In the genomic region with DNA sequence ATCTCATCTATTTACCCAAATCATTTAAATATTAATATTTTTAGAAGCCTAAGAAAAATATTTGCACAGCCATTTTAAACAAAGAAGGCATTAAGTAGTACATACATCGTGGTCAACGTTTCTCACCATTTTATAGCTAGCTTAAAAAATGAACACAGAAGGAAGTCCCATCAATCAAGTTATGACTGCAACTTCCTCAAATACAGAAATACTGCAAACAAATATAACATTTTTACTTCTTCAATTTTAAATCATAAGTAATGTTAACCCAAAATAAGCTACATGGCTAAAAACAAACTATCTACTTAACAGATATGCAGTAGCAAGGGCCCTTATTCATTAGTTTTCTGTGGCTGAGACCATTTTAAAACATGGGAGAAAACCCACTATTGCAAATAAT, we compare ENCODE assay signal across 16 cellular contexts. TPM values are rescaled to one million over a fixed set of nuclear protein-coding genes. Genes with fewer than 3 reads are reported as not detected.
A peak's percentile ranks its signal among the peaks of the same experiment; 100 is the strongest.
DNase-seq lines count a peak whose midpoint lies in the region; ATAC-seq, FAIRE-seq and TF ChIP-seq lines count a peak whose summit lies in the region.
"Had no signal": no experiment of that assay in that cellular context is flagged by ENCODE, and none has a peak within 500 bp of the region (broad histone marks: within the 10 kb centered on the region; RNA-seq: fewer than 3 reads in every experiment).

No MANE protein-coding gene starts in this region.

- no peaks in the 10 kb centered on the region for H4K20me1 ChIP-seq in OCI-LY7 (ENCODE audit: insufficient read depth, low read length)

- H3K4me2 ChIP-seq in OCI-LY7 (ENCODE audit: low read length): peak overlapping the region; percentile 65

- POLR2A ChIA-PET in OCI-LY7 (lab: Charles Lee): interaction anchor here (0.5 to 3.5 kb wide), 10 partner anchors 8 to 1684 kb away, joined by 3 to 25 read pairs (median 4); no protein-coding TSS in a partner anchor

- peak overlapping the region; percentile 16 for H3K27ac Mint-ChIP-seq in mesothelial cell of epicardium
- H3K27ac Mint-ChIP-seq: activated CD8-positive, alpha-beta memory T cell treated with anti-CD3 and anti-CD28 coated beads, Interleukin-2, amount 10 ng/mL, durations not matched to agents 7 days and 5 days; activated naive CD8-positive, alpha-beta T cell had no signal

- peak overlapping the region; percentile 52 for H3K27ac ChIP-seq in OCI-LY7 (ENCODE audit: low read depth, low read length, poor library complexity, severe bottlenecking)

- intact Hi-C loops in OCI-LY7 (cut with micrococcal nuclease; ENCODE audit: unreplicated experiment): no loop called here

- H3K9me3 Mint-ChIP-seq in mesothelial cell of epicardium: no peaks in the 10 kb centered on the region
- H3K9me3 Mint-ChIP-seq: CD4-positive, alpha-beta memory T cell had no signal

- peak; percentile 54 for ATAC-seq in HG03354 (IDR thresholded peaks at IDR 0.05; ENCODE audit: poor library complexity, severe bottlenecking, unreplicated experiment)
- ATAC-seq in HG02678 (IDR thresholded peaks at IDR 0.05; ENCODE audit: unreplicated experiment): no peak
- ATAC-seq: activated CD8-positive, alpha-beta memory T cell treated with anti-CD3 and anti-CD28 coated beads, Interleukin-2, amount 10 ng/mL, durations not matched to agents 7 days and 5 days had no signal

- H3K4me3 ChIP-seq in GM12865 (ENCODE audit: low read depth, low read length) (peak overlapping the region; percentile 36), OCI-LY7 (ENCODE audit: low read depth, low read length, poor library complexity, severe bottlenecking) (peak overlapping the region; percentile 11)
- H3K4me3 ChIP-seq: lung had no signal

- BruUV-seq in OCI-LY7 (replicated peaks; lab: Mats Ljungman, UMichigan): no TSS peak

- DNase-seq in GM12865 (ENCODE audit: low read depth) (peak; percentile 59), OCI-LY7 (ENCODE audit: low spot score) (peak; percentile 45), mesothelial cell of epicardium (ENCODE audit: low spot score in 2 of 2, unreplicated experiment in 2 of 2) (no peak), H54 (ENCODE audit: insufficient read length, low spot score) (no peak), NCI-H2029 (lab: John Stamatoyannopoulos, UW) (no peak)
- no peak for DNase-seq in activated T-cell treated with anti-CD3 and anti-CD28 coated beads, Interleukin-2, amount 50 U/mL, for 48 hours
- DNase-seq: activated CD8-positive, alpha-beta memory T cell treated with anti-CD3 and anti-CD28 coated beads, Interleukin-2, amount 10 ng/mL, durations not matched to agents 7 days and 5 days; CD4-positive, alpha-beta memory T cell; erythroblast; H7; nucleus accumbens; RPMI8226 had no signal

- no peak for FAIRE-seq in H54 (lab: Jason Lieb, UNC)

- peaks cover 12% of the 10 kb centered on the region for H3K4me1 Mint-ChIP-seq in mesothelial cell of epicardium

- no peaks in the 10 kb centered on the region for H3K36me3 Mint-ChIP-seq in mesothelial cell of epicardium

- H3K79me2 ChIP-seq in OCI-LY7 (ENCODE audit: insufficient read depth, low read depth, low read length): peaks cover 32% of the 10 kb centered on the region; the same call in 1 of the 2 replicates

- no peaks in the 10 kb centered on the region for H3K27me3 Mint-ChIP-seq in mesothelial cell of epicardium (ENCODE audit: low read depth)
- H3K27me3 Mint-ChIP-seq: activated CD8-positive, alpha-beta memory T cell treated with anti-CD3 and anti-CD28 coated beads, Interleukin-2, amount 10 ng/mL, durations not matched to agents 7 days and 5 days; activated naive CD8-positive, alpha-beta T cell; CD4-positive, alpha-beta memory T cell had no signal

- H3K4me1 ChIP-seq in OCI-LY7 (ENCODE audit: insufficient read depth, low read length, poor library complexity, severe bottlenecking): peaks cover 46% of the 10 kb centered on the region

- TF ChIP-seq CTCF in GM12865 (IDR thresholded peaks at IDR 0.05; ENCODE audit: insufficient read depth, low read depth, low read length, missing control alignments) (no peak), OCI-LY7 (conservative IDR thresholded peaks at IDR 0.05; ENCODE audit: low read length) (no peak), mesothelial cell of epicardium (IDR thresholded peaks at IDR 0.05; ENCODE audit: unreplicated experiment) (no peak)

- no peaks in the 10 kb centered on the region for H3K36me3 ChIP-seq in OCI-LY7 (ENCODE audit: insufficient read depth, low read length)

- no peak for TF ChIP-seq POLR2A in H54 (IDR thresholded peaks at IDR 0.05; ENCODE audit: low read depth, low read length)

- CTCF ChIA-PET in OCI-LY7 (lab: Charles Lee; ENCODE audit: unreplicated experiment): no interaction called here

- H2AFZ ChIP-seq in OCI-LY7 (ENCODE audit: low read length): no peak overlapping the region

- H3K4me3 Mint-ChIP-seq in mesothelial cell of epicardium: no peak overlapping the region
- H3K4me3 Mint-ChIP-seq: activated CD8-positive, alpha-beta memory T cell treated with anti-CD3 and anti-CD28 coated beads, Interleukin-2, amount 10 ng/mL, durations not matched to agents 7 days and 5 days had no signal

- no peaks in the 10 kb centered on the region for H3K9me2 ChIP-seq in OCI-LY7 (ENCODE audit: insufficient read depth, low read length)

- no peaks in the 10 kb centered on the region for H3K9me3 ChIP-seq in OCI-LY7 (ENCODE audit: low read length)

RNA-seq across cellular contexts. Expression of gene ITSN2, which starts 30.6 kb away (rescaled TPM):
- 25.4 and 28.8 TPM in 2 replicates for total RNA-seq in OCI-LY7 (2014; rRNA removed; shearing (Covaris generic))
- total RNA-seq in OCI-LY7 (2022): 64.2 and 65.7 TPM in 2 replicates
- total RNA-seq in mesothelial cell of epicardium: 19.6 to 21.7 TPM (median 21.6 TPM) in 3 replicates

Comparison
In these comparisons a context has a peak if more than half of its experiments do, and no peak if none do; other contexts are left out.
1. DNase-seq: peak in GM12865 (single experiment) and OCI-LY7 (single experiment); none in mesothelial cell of epicardium (0 of 2), H54 (single experiment), NCI-H2029 (single experiment) and activated T-cell treated with anti-CD3 and anti-CD28 coated beads, Interleukin-2, amount 50 U/mL, for 48 hours (0 of 2).